Comparison of ENCODE assay signal across 1 cellular context in the genomic region with DNA sequence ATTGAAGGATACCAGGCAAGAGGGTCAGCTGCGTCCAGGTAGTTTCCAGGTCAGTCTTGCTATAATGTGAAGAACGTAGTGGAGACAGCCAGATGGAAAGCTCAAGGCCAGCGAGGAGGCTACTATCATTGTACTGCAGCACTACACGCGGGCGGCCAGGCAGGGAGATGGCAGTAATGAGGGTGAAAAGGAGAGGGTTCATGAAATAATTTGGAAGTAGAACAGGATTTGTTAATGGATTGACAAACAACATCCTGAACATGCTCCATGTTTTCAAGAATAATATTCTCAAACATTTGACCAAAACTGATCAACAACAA.
TF ChIP-seq lines count a peak whose summit lies in the region.

No MANE protein-coding gene starts in this region.

TF ChIP-seq in H1, 55 proteins besides CTCF, POLR2A, EP300 and RAD21:
- TF ChIP-seq ZNF274 (IDR thresholded peaks at IDR 0.05; ENCODE audit: borderline replicate concordance, extremely low read depth, low read length) (no peak), SIRT6 (IDR thresholded peaks at IDR 0.05; ENCODE audit: low read length) (no peak), CBX5 (IDR thresholded peaks at IDR 0.05; ENCODE audit: low read depth, low read length) (no peak), NRF1 (IDR thresholded peaks at IDR 0.05; ENCODE audit: low read depth, low read length) (no peak), POU5F1 (IDR thresholded peaks at IDR 0.05; ENCODE audit: low read depth, low read length) (no peak), CEBPB (IDR thresholded peaks at IDR 0.05; ENCODE audit: low read depth, low read length) (no peak), TEAD4 (IDR thresholded peaks at IDR 0.05; ENCODE audit: low read depth, low read length) (no peak), PHF8 (conservative IDR thresholded peaks at IDR 0.05; ENCODE audit: low read depth, low read length) (no peak), YY1 (IDR thresholded peaks at IDR 0.05; ENCODE audit: low read depth, low read length) (no peak), KDM1A (IDR thresholded peaks at IDR 0.05; ENCODE audit: borderline replicate concordance, low read length) (no peak), SIX5 (IDR thresholded peaks at IDR 0.05; ENCODE audit: low read depth, low read length) (no peak), EZH2 (IDR thresholded peaks at IDR 0.05; ENCODE audit: low read depth, low read length, severe bottlenecking) (no peak), BACH1 (IDR thresholded peaks at IDR 0.05; ENCODE audit: low read length) (no peak), SIN3A (conservative IDR thresholded peaks at IDR 0.05 in 1 of 2, IDR thresholded peaks at IDR 0.05 in 1 of 2; ENCODE audit: low read depth in 1 of 2, low read length in 2 of 2) (no peak)
